8 cellular contexts compared by ENCODE assay signal in the genomic region with DNA sequence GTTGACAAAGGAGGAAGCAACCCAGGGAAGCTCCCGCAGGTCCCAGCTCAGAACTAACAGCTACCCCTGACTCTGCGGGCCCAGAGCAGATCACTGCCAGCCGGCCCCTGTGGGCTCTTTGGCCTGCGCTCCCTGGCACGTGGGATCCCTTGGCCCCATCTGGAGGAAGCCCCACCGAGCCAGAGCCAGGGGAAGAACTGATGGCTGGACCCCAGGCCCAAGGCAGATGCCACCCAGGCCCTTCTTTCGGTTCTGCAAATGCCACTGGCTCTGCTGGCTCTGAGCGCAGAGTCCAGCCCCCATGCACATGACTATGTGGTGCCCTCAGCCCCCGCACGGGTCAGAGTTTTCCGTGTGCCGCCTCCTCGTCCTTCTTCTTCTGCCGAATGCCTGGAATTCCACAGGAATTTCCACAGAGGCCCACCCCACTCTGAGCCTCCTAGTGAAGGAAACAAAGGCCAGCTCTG. TPM values are rescaled to one million over a fixed set of nuclear protein-coding genes. Genes with fewer than 3 reads are reported as not detected.
DNase-seq lines count a peak whose midpoint lies in the region; ATAC-seq and TF ChIP-seq lines count a peak whose summit lies in the region.

No MANE protein-coding gene starts in this region.

- H3K4me3 Mint-ChIP-seq in activated T-cell treated with anti-CD3 and anti-CD28 coated beads, Interleukin-2, amount 50 U/mL, for 72 hours: no peak overlapping the region

- H3K27ac ChIP-seq in left ventricle myocardium inferior (replicated peaks): peak overlapping the region; percentile 51

- no peak overlapping the region for H3K27ac Mint-ChIP-seq in activated T-cell treated with anti-CD3 and anti-CD28 coated beads, Interleukin-2, amount 50 U/mL, for 72 hours

- H3K36me3 ChIP-seq in adipocyte (ENCODE audit: control insufficient read depth, insufficient read depth, low read length, severe bottlenecking) (no peaks in the 10 kb centered on the region), left ventricle myocardium inferior (no peaks in the 10 kb centered on the region)

- H3K9me3 ChIP-seq in adipocyte (ENCODE audit: control insufficient read depth, low read length): no peaks in the 10 kb centered on the region
- no peaks in the 10 kb centered on the region for H3K9me3 ChIP-seq in left ventricle myocardium inferior (replicated peaks)

- H3K9ac ChIP-seq in adipocyte (ENCODE audit: low read length): peak overlapping the region; percentile 63

- H3K36me3 Mint-ChIP-seq in activated T-cell treated with anti-CD3 and anti-CD28 coated beads, Interleukin-2, amount 50 U/mL, for 72 hours (ENCODE audit: insufficient read depth in 2 of 2): no peaks in the 10 kb centered on the region

- peak in 9 of 14 donors; percentile 9 to 52 (median 37) for DNase-seq in C1 segment of cervical spinal cord (lab: John Stamatoyannopoulos, UW)
- DNase-seq in adipocyte (ENCODE audit: low read depth): peak; percentile 96
- DNase-seq in left ventricle myocardium inferior: peak; percentile 38
- DNase-seq in pulmonary artery endothelial cell (ENCODE audit: low read depth, low spot score): peak; percentile 11
- DNase-seq in GM20000 (ENCODE audit: low spot score): no peak
- DNase-seq in left colon: no peak
- no peak for DNase-seq in activated CD4-positive, alpha-beta T cell treated with anti-CD3 and anti-CD28 coated beads, Interleukin-2, amount 50 U/mL, for 1 hour
- DNase-seq in activated T-cell treated with anti-CD3 and anti-CD28 coated beads, Interleukin-2, amount 50 U/mL, for 72 hours: no peak

- intact Hi-C loops in left ventricle myocardium inferior (cut with micrococcal nuclease): no loop called here
- intact Hi-C loops in left colon (cut with DNase I, micrococcal nuclease): no loop called here

- H3K4me1 Mint-ChIP-seq in activated T-cell treated with anti-CD3 and anti-CD28 coated beads, Interleukin-2, amount 50 U/mL, for 72 hours (ENCODE audit: low read depth): peaks cover 35% of the 10 kb centered on the region

- H3K27me3 ChIP-seq in adipocyte (replicated peaks; ENCODE audit: control insufficient read depth, insufficient read depth, low read length) (no peaks in the 10 kb centered on the region), left ventricle myocardium inferior (ENCODE audit: low read depth) (no peaks in the 10 kb centered on the region)

- H3K4me1 ChIP-seq in adipocyte (ENCODE audit: control insufficient read depth, insufficient read depth, low read length): peaks cover 21% of the 10 kb centered on the region
- H3K4me1 ChIP-seq in left ventricle myocardium inferior: peaks cover 16% of the 10 kb centered on the region

- TF ChIP-seq CTCF in left ventricle myocardium inferior (IDR thresholded peaks at IDR 0.05; ENCODE audit: borderline replicate concordance): no peak
- TF ChIP-seq CTCF in GM20000 (IDR thresholded peaks at IDR 0.05; ENCODE audit: extremely low read depth, missing control alignments): no peak

- ATAC-seq in left colon: no peak
- no peak for ATAC-seq in activated T-cell treated with anti-CD3 and anti-CD28 coated beads, Interleukin-2, amount 50 U/mL, for 72 hours (replicated peaks in 1 of 2)

- H3K27me3 Mint-ChIP-seq in activated T-cell treated with anti-CD3 and anti-CD28 coated beads, Interleukin-2, amount 50 U/mL, for 72 hours (ENCODE audit: low read depth): no peaks in the 10 kb centered on the region

- no peak overlapping the region for H3K4me3 ChIP-seq in adipocyte (ENCODE audit: low read length)
- H3K4me3 ChIP-seq in left ventricle myocardium inferior: no peak overlapping the region

- H3K9me3 Mint-ChIP-seq in activated T-cell treated with anti-CD3 and anti-CD28 coated beads, Interleukin-2, amount 50 U/mL, for 72 hours: no peaks in the 10 kb centered on the region

RNA-seq across cellular contexts. Expression of a gene that starts 35.8 kb away (rescaled TPM):
- total RNA-seq in left ventricle myocardium inferior (28.2 TPM), pulmonary artery endothelial cell (16.9 and 30.1 TPM in 2 replicates), left colon (1 to 10 TPM; 2.4 to 7.6 TPM)
- total RNA-seq in activated T-cell treated with anti-CD3 and anti-CD28 coated beads, Interleukin-2, amount 50 U/mL, for 72 hours: 10 to 100 TPM; 10.4 to 11.6 TPM

RNA-seq across cellular contexts. Expression of a gene that starts 45.8 kb away (rescaled TPM):
- total RNA-seq in left ventricle myocardium inferior (55.6 TPM), pulmonary artery endothelial cell (0.95 and 3.0 TPM in 2 replicates), left colon (100 to 1,000 TPM; 171 to 240 TPM)
- 100 to 1,000 TPM; 110 to 137 TPM for total RNA-seq in activated T-cell treated with anti-CD3 and anti-CD28 coated beads, Interleukin-2, amount 50 U/mL, for 72 hours

Comparison
In these comparisons a context has a peak if more than half of its experiments do, and no peak if none do; other contexts are left out.
1. DNase-seq: peak in C1 segment of cervical spinal cord (9 of 14), adipocyte (single experiment), left ventricle myocardium inferior (single experiment) and pulmonary artery endothelial cell (single experiment); none in GM20000 (single experiment), left colon (0 of 2), activated CD4-positive, alpha-beta T cell treated with anti-CD3 and anti-CD28 coated beads, Interleukin-2, amount 50 U/mL, for 1 hour (single experiment) and activated T-cell treated with anti-CD3 and anti-CD28 coated beads, Interleukin-2, amount 50 U/mL, for 72 hours (0 of 2).
2. RNA of a gene that starts 45.8 kb away (total RNA-seq): 171 to 240 TPM in left colon, 110 to 137 TPM in activated T-cell treated with anti-CD3 and anti-CD28 coated beads, Interleukin-2, amount 50 U/mL, for 72 hours and 55.6 TPM in left ventricle myocardium inferior (single experiment); 0.95 to 3.0 TPM in pulmonary artery endothelial cell; every median in the first group is over 10 times any median in the second.